ENCODE assay signal across 28 cellular contexts in genomic region chr1:8307628-8308027, GRCh38.
"Had no signal": no experiment of that assay in that cellular context is flagged by ENCODE, and none has a peak within 500 bp of the region (broad histone marks: within the 10 kb centered on the region; RNA-seq: fewer than 3 reads in every experiment).

No MANE protein-coding gene starts in this region.

- H3K9me3 Mint-ChIP-seq: activated CD4-positive, alpha-beta T cell treated with anti-CD3 and anti-CD28 coated beads, Interleukin-2, amount 10 ng/mL, durations not matched to agents 7 days and 5 days; activated CD8-positive, alpha-beta T cell treated with anti-CD3 and anti-CD28 coated beads for 36 hours; activated naive CD4-positive, alpha-beta T cell treated with anti-CD3 and anti-CD28 coated beads, Interleukin-2, amount 50 U/mL, for 24 hours; activated T-helper 1 cell treated with anti-CD3 and anti-CD28 coated beads, Interleukin-12 subunit alpha, Interleukin-12 subunit beta, Interleukin-2, Interleukin-4 antibody, amounts not matched to agents 30 ng/mL and 10 ng/mL and 1 ng/mL, durations not matched to agents 14 hours and 24 hours and 36 hours; natural killer cell treated with Interleukin-12 subunit alpha and Interleukin-12 subunit beta and Interleukin-15 and Interleukin-18, amount 100 ng/mL, for 72 hours; T-cell; T-helper 2 cell treated with Interferon-gamma antibody and Interleukin-4, amounts not matched to agents 5 μg/mL and 100 μg/mL, for 36 hours had no signal

- H3K27ac Mint-ChIP-seq: activated CD4-positive, alpha-beta T cell treated with anti-CD3 and anti-CD28 coated beads, Interleukin-2, amount 10 ng/mL, durations not matched to agents 7 days and 5 days; activated CD8-positive, alpha-beta memory T cell treated with anti-CD3 and anti-CD28 coated beads, Interleukin-2, amount 10 ng/mL, durations not matched to agents 7 days and 5 days; activated CD8-positive, alpha-beta T cell treated with anti-CD3 and anti-CD28 coated beads for 36 hours; activated naive CD4-positive, alpha-beta T cell treated with anti-CD3 and anti-CD28 coated beads, Interleukin-2, amount 50 U/mL, for 24 hours; activated T-helper 1 cell treated with anti-CD3 and anti-CD28 coated beads, Interleukin-12 subunit alpha, Interleukin-12 subunit beta, Interleukin-2, Interleukin-4 antibody, amounts not matched to agents 30 ng/mL and 10 ng/mL and 1 ng/mL, durations not matched to agents 14 hours and 24 hours and 36 hours; mesothelial cell of epicardium; natural killer cell treated with Interleukin-12 subunit alpha and Interleukin-12 subunit beta and Interleukin-15 and Interleukin-18, amount 100 ng/mL, for 72 hours; stimulated activated naive B cell treated with anti-CD40 and anti-IgM and Interleukin-4, amounts not matched to agents 10 μg/mL and 1 μg/mL and 100 μg/mL, for 72 hours; T-cell; T-helper 2 cell treated with Interferon-gamma antibody and Interleukin-4, amounts not matched to agents 5 μg/mL and 100 μg/mL, for 36 hours had no signal

- H3K9ac ChIP-seq: parathyroid adenoma had no signal

- ATAC-seq: activated CD8-positive, alpha-beta memory T cell treated with anti-CD3 and anti-CD28 coated beads, Interleukin-2, amount 10 ng/mL, durations not matched to agents 7 days and 5 days; activated CD8-positive, alpha-beta T cell treated with anti-CD3 and anti-CD28 coated beads for 36 hours; esophagus mucosa; natural killer cell treated with Interleukin-12 subunit alpha and Interleukin-12 subunit beta and Interleukin-15 and Interleukin-18, amount 100 ng/mL, for 72 hours; right lobe of liver; stimulated activated naive B cell treated with anti-CD40 and anti-IgM and Interleukin-4, amounts not matched to agents 10 μg/mL and 1 μg/mL and 100 μg/mL, for 72 hours; T-cell had no signal

- H3K36me3 ChIP-seq: adrenal gland, ascending aorta, brain microvascular endothelial cell, right lobe of liver, WERI-Rb-1 had no signal

- H3K9me3 ChIP-seq: adrenal gland, ascending aorta, right lobe of liver, testis had no signal

- H3K4me3 Mint-ChIP-seq: activated CD4-positive, alpha-beta T cell treated with anti-CD3 and anti-CD28 coated beads, Interleukin-2, amount 10 ng/mL, durations not matched to agents 7 days and 5 days; activated CD8-positive, alpha-beta memory T cell treated with anti-CD3 and anti-CD28 coated beads, Interleukin-2, amount 10 ng/mL, durations not matched to agents 7 days and 5 days; activated CD8-positive, alpha-beta T cell treated with anti-CD3 and anti-CD28 coated beads for 36 hours; activated naive CD4-positive, alpha-beta T cell treated with anti-CD3 and anti-CD28 coated beads, Interleukin-2, amount 50 U/mL, for 24 hours; activated T-helper 1 cell treated with anti-CD3 and anti-CD28 coated beads, Interleukin-12 subunit alpha, Interleukin-12 subunit beta, Interleukin-2, Interleukin-4 antibody, amounts not matched to agents 30 ng/mL and 10 ng/mL and 1 ng/mL, durations not matched to agents 14 hours and 24 hours and 36 hours; mesothelial cell of epicardium; natural killer cell treated with Interleukin-12 subunit alpha and Interleukin-12 subunit beta and Interleukin-15 and Interleukin-18, amount 100 ng/mL, for 72 hours; stimulated activated naive B cell treated with anti-CD40 and anti-IgM and Interleukin-4, amounts not matched to agents 10 μg/mL and 1 μg/mL and 100 μg/mL, for 72 hours; T-cell; T-helper 2 cell treated with Interferon-gamma antibody and Interleukin-4, amounts not matched to agents 5 μg/mL and 100 μg/mL, for 36 hours had no signal

- H3K27me3 Mint-ChIP-seq: activated CD4-positive, alpha-beta T cell treated with anti-CD3 and anti-CD28 coated beads, Interleukin-2, amount 10 ng/mL, durations not matched to agents 7 days and 5 days had no signal

- DNase-seq: activated CD4-positive, alpha-beta T cell treated with anti-CD3 and anti-CD28 coated beads, Interleukin-2, amount 10 ng/mL, durations not matched to agents 7 days and 5 days; activated CD4-positive, CD25-positive, alpha-beta regulatory T cell treated with anti-CD3 and anti-CD28 coated beads, Interleukin-2, amount 50 U/mL, for 72 hours; activated CD8-positive, alpha-beta memory T cell treated with anti-CD3 and anti-CD28 coated beads, Interleukin-2, amount 10 ng/mL, durations not matched to agents 7 days and 5 days; activated CD8-positive, alpha-beta T cell treated with anti-CD3 and anti-CD28 coated beads for 36 hours; activated gamma-delta T cell; brain microvascular endothelial cell; central memory CD4-positive, alpha-beta T cell; effector memory CD4-positive, alpha-beta T cell; foreskin melanocyte; kidney; nucleus accumbens; right lobe of liver; stimulated activated CD4-positive, alpha-beta T cell treated with anti-CD3 and anti-CD28 coated beads, Interleukin-15, amount 100 ng/mL, for 24 hours; stimulated activated naive B cell treated with anti-CD40 and anti-IgM and Interleukin-4, amounts not matched to agents 10 μg/mL and 1 μg/mL and 100 μg/mL, for 72 hours; T-cell; testis; WERI-Rb-1 had no signal

- H3K4me2 ChIP-seq: smooth muscle cell had no signal

- H3K4me1 Mint-ChIP-seq: activated CD4-positive, alpha-beta T cell treated with anti-CD3 and anti-CD28 coated beads, Interleukin-2, amount 10 ng/mL, durations not matched to agents 7 days and 5 days; activated CD8-positive, alpha-beta memory T cell treated with anti-CD3 and anti-CD28 coated beads, Interleukin-2, amount 10 ng/mL, durations not matched to agents 7 days and 5 days; activated naive CD4-positive, alpha-beta T cell treated with anti-CD3 and anti-CD28 coated beads, Interleukin-2, amount 50 U/mL, for 24 hours; stimulated activated naive B cell treated with anti-CD40 and anti-IgM and Interleukin-4, amounts not matched to agents 10 μg/mL and 1 μg/mL and 100 μg/mL, for 72 hours; T-cell had no signal

- H3K79me2 ChIP-seq: parathyroid adenoma had no signal

- H3K4me1 ChIP-seq: adrenal gland, parathyroid adenoma had no signal

- H3K4me3 ChIP-seq: adrenal gland, ascending aorta, lung, right lobe of liver, smooth muscle cell, testis had no signal

- H2AFZ ChIP-seq: parathyroid adenoma had no signal

- H3K27me3 ChIP-seq: adrenal gland, ascending aorta, brain microvascular endothelial cell, right lobe of liver, testis had no signal

- H3K27ac ChIP-seq: adrenal gland, ascending aorta, brain microvascular endothelial cell, parathyroid adenoma, right lobe of liver, testis, WERI-Rb-1 had no signal

- H3K36me3 Mint-ChIP-seq: activated CD8-positive, alpha-beta memory T cell treated with anti-CD3 and anti-CD28 coated beads, Interleukin-2, amount 10 ng/mL, durations not matched to agents 7 days and 5 days; activated naive CD4-positive, alpha-beta T cell treated with anti-CD3 and anti-CD28 coated beads, Interleukin-2, amount 50 U/mL, for 24 hours; mesothelial cell of epicardium; natural killer cell treated with Interleukin-12 subunit alpha and Interleukin-12 subunit beta and Interleukin-15 and Interleukin-18, amount 100 ng/mL, for 72 hours; stimulated activated naive B cell treated with anti-CD40 and anti-IgM and Interleukin-4, amounts not matched to agents 10 μg/mL and 1 μg/mL and 100 μg/mL, for 72 hours; T-cell had no signal
